In the genomic region with DNA sequence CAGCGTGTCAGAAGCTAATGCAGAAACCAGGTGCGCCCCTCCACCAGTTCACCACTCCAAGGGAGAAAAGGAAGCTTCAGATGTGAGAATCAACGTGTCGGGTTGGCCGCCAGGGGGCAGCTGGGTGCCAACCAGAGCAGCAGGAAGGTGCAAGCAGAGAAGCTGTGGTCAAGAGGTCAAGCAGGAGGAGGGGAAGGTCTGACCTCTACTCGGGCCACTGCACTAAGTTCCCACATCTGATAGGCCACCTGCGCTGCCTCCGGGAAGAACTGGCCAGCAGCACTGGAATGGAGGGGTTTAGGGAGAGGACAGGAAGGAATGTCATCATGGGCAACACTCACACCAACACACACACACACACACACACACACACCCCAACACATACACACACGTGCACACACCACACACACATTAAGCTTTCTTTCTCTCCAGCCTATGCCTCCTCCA, we compare ENCODE assay signal across 8 cellular contexts. TPM values are rescaled to one million over a fixed set of nuclear protein-coding genes. Genes with fewer than 3 reads are reported as not detected.
DNase-seq lines count a peak whose midpoint lies in the region; ATAC-seq, FAIRE-seq and TF ChIP-seq lines count a peak whose summit lies in the region.

No MANE protein-coding gene starts in this region.

- no peak overlapping the region for H3K18ac ChIP-seq in H1 (ENCODE audit: extremely low read depth, low read length)

- H3K27ac Mint-ChIP-seq in activated CD8-positive, alpha-beta T cell treated with anti-CD3 and anti-CD28 coated beads for 36 hours, result peak overlapping the region; percentile 96
- H3K27ac Mint-ChIP-seq in mesothelial cell of epicardium, result no peak overlapping the region

- peaks cover 2% of the 10 kb centered on the region in 2 experiments for H4K20me1 ChIP-seq in H1 (replicated peaks in 1 of 2; ENCODE audit: control insufficient read depth in 1 of 2, insufficient read depth in 2 of 2, low read length in 2 of 2)

- no peak overlapping the region for H3K14ac ChIP-seq in H1 (ENCODE audit: insufficient read length)

- H3K9me3 ChIP-seq in H1 (ENCODE audit: insufficient read depth in 2 of 2, low read depth in 1 of 2, low read length in 1 of 2), result no peaks in the 10 kb centered on the region

- intact Hi-C loops in activated CD8-positive, alpha-beta T cell treated with anti-CD3 and anti-CD28 coated beads for 36 hours (cut with micrococcal nuclease), result loop anchor here (1.0 kb wide), 1 partner anchor 39 kb away; no protein-coding TSS in a partner anchor

- TF ChIP-seq CTCF in HFF-Myc (IDR thresholded peaks at IDR 0.05; ENCODE audit: low read depth, low read length, missing control alignments) (peak; percentile 80), H1 (IDR thresholded peaks at IDR 0.05; ENCODE audit: control extremely low read depth in 1 of 3, insufficient read depth in 1 of 3, low read depth in 1 of 3, low read length in 3 of 3) (peak; percentile 85 to 94 (median 87)), mesothelial cell of epicardium (IDR thresholded peaks at IDR 0.05; ENCODE audit: unreplicated experiment) (peak; percentile 85)
- peak; percentile 90 for TF ChIP-seq CTCF in activated CD8-positive, alpha-beta T cell treated with anti-CD3 and anti-CD28 coated beads for 36 hours (IDR thresholded peaks at IDR 0.05)

- H2AK5ac ChIP-seq in H1 (ENCODE audit: low read depth, low read length), result no peak overlapping the region

- TF ChIP-seq POLR2A in H1 (IDR thresholded peaks at IDR 0.05; ENCODE audit: control extremely low read depth in 1 of 2, low read depth in 2 of 2, low read length in 2 of 2), result no peak

- H3K4ac ChIP-seq in H1 (replicated peaks; ENCODE audit: insufficient read length, low read depth, low read length), result no peak overlapping the region

- H3K27ac ChIP-seq in H1 (ENCODE audit: low read depth, low read length), result no peak overlapping the region

- H3K9me3 Mint-ChIP-seq in activated CD8-positive, alpha-beta T cell treated with anti-CD3 and anti-CD28 coated beads for 36 hours, result no peaks in the 10 kb centered on the region
- no peaks in the 10 kb centered on the region for H3K9me3 Mint-ChIP-seq in mesothelial cell of epicardium

- no peak overlapping the region for H4K91ac ChIP-seq in H1 (replicated peaks; ENCODE audit: insufficient read length, low read length)

- H2BK20ac ChIP-seq in H1 (ENCODE audit: low read length), result no peak overlapping the region

- peaks cover 0 to 3% (median 0%) of the 10 kb centered on the region in 4 experiments; a peak in 3 of 7 replicates for H3K4me1 ChIP-seq in H1 (replicated peaks in 1 of 4; ENCODE audit: control insufficient read depth in 3 of 4, insufficient read depth in 4 of 4, low read length in 3 of 4)

- H4K5ac ChIP-seq in H1 (ENCODE audit: insufficient read length, low read depth, low read length), result no peak overlapping the region

- H3K4me3 ChIP-seq in HFF-Myc (replicated peaks; ENCODE audit: low read depth, low read length) (no peak overlapping the region), H1 (ENCODE audit: extremely low read depth in 1 of 4, insufficient read depth in 2 of 4, low read depth in 3 of 4, low read length in 4 of 4) (no peak overlapping the region)

- H3K36me3 ChIP-seq in H1 (ENCODE audit: control insufficient read depth in 2 of 4, insufficient read depth in 4 of 4, low read length in 3 of 4), result peaks cover 17 to 24% (median 19%) of the 10 kb centered on the region in 4 experiments

- POLR2A ChIA-PET in activated CD8-positive, alpha-beta T cell treated with anti-CD3 and anti-CD28 coated beads for 36 hours (lab: Charles Lee), result interaction anchor here (0.7 to 3.6 kb wide), 18 partner anchors 8 to 77 kb away, joined by 3 to 16 read pairs (median 4); a partner anchor contains a TSS
- POLR2A ChIA-PET in H1 (lab: Charles Lee; ENCODE audit: partially characterized antibody), result interaction anchor here (0.6 to 2.2 kb wide), 8 partner anchors 9 to 103 kb away, joined by 3 to 11 read pairs (median 3); a partner anchor contains a TSS

- peak overlapping the region; percentile 18 for H3K4me3 Mint-ChIP-seq in activated CD8-positive, alpha-beta T cell treated with anti-CD3 and anti-CD28 coated beads for 36 hours
- H3K4me3 Mint-ChIP-seq in mesothelial cell of epicardium, result no peak overlapping the region

- H2BK120ac ChIP-seq in H1 (replicated peaks; ENCODE audit: low read depth, low read length), result no peak overlapping the region

- peaks cover 89% of the 10 kb centered on the region for H3K36me3 Mint-ChIP-seq in activated CD8-positive, alpha-beta T cell treated with anti-CD3 and anti-CD28 coated beads for 36 hours (ENCODE audit: low read depth)
- peaks cover 52% of the 10 kb centered on the region for H3K36me3 Mint-ChIP-seq in mesothelial cell of epicardium

- H2AFZ ChIP-seq in H1 (ENCODE audit: low read length), result no peak overlapping the region

- no peaks in the 10 kb centered on the region for H3K79me1 ChIP-seq in H1 (ENCODE audit: low read depth, low read length)

- no peak overlapping the region for H3K4me2 ChIP-seq in H1 (ENCODE audit: insufficient read depth in 1 of 2, low read depth in 2 of 2, low read length in 2 of 2)

- H4K8ac ChIP-seq in H1 (ENCODE audit: extremely low read depth, insufficient read depth, low read length), result no peak overlapping the region

- H2BK5ac ChIP-seq in H1 (ENCODE audit: low read depth, low read length), result no peak overlapping the region; the same call in 1 of the 2 replicates

- no peak overlapping the region for H2BK15ac ChIP-seq in H1 (ENCODE audit: low read length)

- TF ChIP-seq EP300 in H1 (IDR thresholded peaks at IDR 0.05; ENCODE audit: borderline replicate concordance in 1 of 2, low read depth in 2 of 2, low read length in 2 of 2), result no peak

- ATAC-seq in activated CD8-positive, alpha-beta T cell treated with anti-CD3 and anti-CD28 coated beads for 36 hours, result peak; percentile 27
- no peak for ATAC-seq in HG02970 (IDR thresholded peaks at IDR 0.05; ENCODE audit: low FRiP score, unreplicated experiment)

- H3K56ac ChIP-seq in H1 (replicated peaks; ENCODE audit: insufficient read length, low read depth, low read length), result no peak overlapping the region

- H3K23ac ChIP-seq in H1 (ENCODE audit: insufficient read length), result no peak overlapping the region

- H3K23me2 ChIP-seq in H1 (ENCODE audit: low read depth, low read length), result no peaks in the 10 kb centered on the region; the same call in 1 of the 2 replicates

- H3K27me3 ChIP-seq in H1 (replicated peaks in 1 of 4; ENCODE audit: control insufficient read depth in 3 of 4, extremely low read depth in 1 of 4, insufficient read depth in 3 of 4, low read length in 3 of 4), result no peaks in the 10 kb centered on the region

- H3K4me1 Mint-ChIP-seq in activated CD8-positive, alpha-beta T cell treated with anti-CD3 and anti-CD28 coated beads for 36 hours (ENCODE audit: low read depth), result peaks cover 73% of the 10 kb centered on the region
- no peaks in the 10 kb centered on the region for H3K4me1 Mint-ChIP-seq in mesothelial cell of epicardium

- DNase-seq in Daoy (ENCODE audit: low read depth), result peak; percentile 63
- DNase-seq in HFF-Myc (ENCODE audit: extremely low read depth, low read depth), result peak; percentile 36
- peak; percentile 47 for DNase-seq in NCI-H69 (lab: John Stamatoyannopoulos, UW)
- peak; percentile 79 for DNase-seq in activated CD8-positive, alpha-beta T cell treated with anti-CD3 and anti-CD28 coated beads for 36 hours
- peak; percentile 29 to 85 for DNase-seq in H1 (ENCODE audit: low read depth in 1 of 2, low spot score in 2 of 2)
- peak in 1 of 2 experiments; percentile 65 for DNase-seq in mesothelial cell of epicardium (ENCODE audit: low spot score in 2 of 2, unreplicated experiment in 2 of 2)
- DNase-seq in stimulated activated CD8-positive, alpha-beta memory T cell treated with anti-CD3 and anti-CD28 coated beads, Interleukin-4, amount 100 ng/mL, for 24 hours (ENCODE audit: low read depth), result peak; percentile 59

- CTCF ChIA-PET in activated CD8-positive, alpha-beta T cell treated with anti-CD3 and anti-CD28 coated beads for 36 hours (lab: Charles Lee), result interaction anchor here (0.6 to 9.4 kb wide), 52 partner anchors 11 to 337 kb away, joined by 3 to 413 read pairs (median 5); a partner anchor contains a TSS
- CTCF ChIA-PET in H1 (lab: Charles Lee; ENCODE audit: partially characterized antibody), result interaction anchor here (0.6 to 39.8 kb wide), 51 partner anchors 10 to 533 kb away, joined by 3 to 810 read pairs (median 4); a partner anchor contains a TSS

- no peaks in the 10 kb centered on the region for H3K79me2 ChIP-seq in H1 (ENCODE audit: control insufficient read depth in 1 of 2, insufficient read depth in 2 of 2, low read length in 2 of 2)

- TF ChIP-seq RAD21 in H1 (IDR thresholded peaks at IDR 0.05 in 1 of 2, conservative IDR thresholded peaks at IDR 0.05 in 1 of 2; ENCODE audit: low read depth in 2 of 2, low read length in 2 of 2), result peak; percentile 85 to 90

- peak; percentile 24 for FAIRE-seq in H1 (lab: Jason Lieb, UNC)

- no peaks in the 10 kb centered on the region for H3K27me3 Mint-ChIP-seq in activated CD8-positive, alpha-beta T cell treated with anti-CD3 and anti-CD28 coated beads for 36 hours
- H3K27me3 Mint-ChIP-seq in mesothelial cell of epicardium (ENCODE audit: low read depth), result no peaks in the 10 kb centered on the region

- no peak overlapping the region; the same call in 1 of the 2 replicates for H2BK12ac ChIP-seq in H1 (ENCODE audit: low read depth, low read length)

- H3K9ac ChIP-seq in H1 (replicated peaks in 1 of 4; ENCODE audit: extremely low read depth in 1 of 4, low read depth in 3 of 4, low read length in 3 of 4), result no peak overlapping the region

- 50% methylated on average over 8 of the region's 9 CpGs; no CpG with 5 or more reads in 1 of the 2 experiments for WGBS in H1 (ENCODE audit: extremely low coverage in 1 of 2, insufficient coverage in 1 of 2, insufficient read length in 1 of 2, insufficient replicate concordance in 2 of 2, low coverage in 1 of 2, low lambda C conversion rate in 2 of 2, missing lambda C conversion rate in 1 of 2), 2 experiments

RNA-seq across cellular contexts. Expression of a gene that starts 31.4 kb away (rescaled TPM):
- total RNA-seq in Daoy (2014; rRNA removed; shearing (Covaris generic)), result 178 and 190 TPM in 2 replicates
- 100 to 1,000 TPM; 328 to 336 TPM for total RNA-seq in activated CD8-positive, alpha-beta T cell treated with anti-CD3 and anti-CD28 coated beads for 36 hours
- 78.6 and 85.2 TPM in 2 replicates for total RNA-seq in H1 (2021; fragmentation: NEBNext Ultra II Directional; extraction: Animal tissue kit (Norgen Biotek cat#: 25700))
- polyA plus RNA-seq in H1 (2011; rRNA removed), result 61.3 and 63.5 TPM in 2 replicates
- polyA plus RNA-seq in H1 (2011; cell fraction: cytosol; rRNA removed), result 79.0 TPM
- 88.4 TPM for polyA plus RNA-seq in H1 (2011; cell fraction: nucleus; rRNA removed)
- 67.7 to 90.0 TPM (median 77.9 TPM) in 4 replicates for polyA plus RNA-seq in H1 (2012, experiment 1 of 2)
- 58.0 TPM for polyA plus RNA-seq in H1 (2012, experiment 2 of 2)
- polyA plus RNA-seq in H1 (2013, experiment 1 of 2), result 48.1 TPM
- 46.3 TPM for polyA plus RNA-seq in H1 (2013, experiment 2 of 2)
- 95.6 and 112 TPM in 2 replicates for polyA minus RNA-seq in H1 (2011; rRNA and poly(A)+ RNA removed)
- polyA minus RNA-seq in H1 (2011; cell fraction: cytosol; rRNA and poly(A)+ RNA removed), result 50.6 TPM
- polyA minus RNA-seq in H1 (2011; cell fraction: nucleus; rRNA and poly(A)+ RNA removed), result 65.2 TPM
- 178 to 197 TPM (median 186 TPM) in 3 replicates for total RNA-seq in mesothelial cell of epicardium

RNA-seq across cellular contexts. Expression of a gene that starts 45.4 kb away (rescaled TPM):
- total RNA-seq in Daoy (2014; rRNA removed; shearing (Covaris generic)), result 239 TPM in 2 replicates
- 100 to 1,000 TPM; 222 TPM for total RNA-seq in activated CD8-positive, alpha-beta T cell treated with anti-CD3 and anti-CD28 coated beads for 36 hours
- 31.9 and 33.9 TPM in 2 replicates for total RNA-seq in H1 (2021; fragmentation: NEBNext Ultra II Directional; extraction: Animal tissue kit (Norgen Biotek cat#: 25700))
- polyA plus RNA-seq in H1 (2011; rRNA removed), result 14.2 and 19.2 TPM in 2 replicates
- 23.3 TPM for polyA plus RNA-seq in H1 (2011; cell fraction: cytosol; rRNA removed)
- 28.8 TPM for polyA plus RNA-seq in H1 (2011; cell fraction: nucleus; rRNA removed)
- polyA plus RNA-seq in H1 (2012, experiment 1 of 2), result 23.3 to 34.6 TPM (median 31.3 TPM) in 4 replicates
- 28.0 TPM for polyA plus RNA-seq in H1 (2012, experiment 2 of 2)
- 15.3 TPM for polyA plus RNA-seq in H1 (2013, experiment 1 of 2)
- polyA plus RNA-seq in H1 (2013, experiment 2 of 2), result 15.4 TPM
- polyA minus RNA-seq in H1 (2011; rRNA and poly(A)+ RNA removed), result 18.7 and 25.1 TPM in 2 replicates
- 28.8 TPM for polyA minus RNA-seq in H1 (2011; cell fraction: cytosol; rRNA and poly(A)+ RNA removed)
- polyA minus RNA-seq in H1 (2011; cell fraction: nucleus; rRNA and poly(A)+ RNA removed), result 28.5 TPM
- total RNA-seq in mesothelial cell of epicardium, result 80.4 to 84.1 TPM (median 81.8 TPM) in 3 replicates
